In the genomic region with DNA sequence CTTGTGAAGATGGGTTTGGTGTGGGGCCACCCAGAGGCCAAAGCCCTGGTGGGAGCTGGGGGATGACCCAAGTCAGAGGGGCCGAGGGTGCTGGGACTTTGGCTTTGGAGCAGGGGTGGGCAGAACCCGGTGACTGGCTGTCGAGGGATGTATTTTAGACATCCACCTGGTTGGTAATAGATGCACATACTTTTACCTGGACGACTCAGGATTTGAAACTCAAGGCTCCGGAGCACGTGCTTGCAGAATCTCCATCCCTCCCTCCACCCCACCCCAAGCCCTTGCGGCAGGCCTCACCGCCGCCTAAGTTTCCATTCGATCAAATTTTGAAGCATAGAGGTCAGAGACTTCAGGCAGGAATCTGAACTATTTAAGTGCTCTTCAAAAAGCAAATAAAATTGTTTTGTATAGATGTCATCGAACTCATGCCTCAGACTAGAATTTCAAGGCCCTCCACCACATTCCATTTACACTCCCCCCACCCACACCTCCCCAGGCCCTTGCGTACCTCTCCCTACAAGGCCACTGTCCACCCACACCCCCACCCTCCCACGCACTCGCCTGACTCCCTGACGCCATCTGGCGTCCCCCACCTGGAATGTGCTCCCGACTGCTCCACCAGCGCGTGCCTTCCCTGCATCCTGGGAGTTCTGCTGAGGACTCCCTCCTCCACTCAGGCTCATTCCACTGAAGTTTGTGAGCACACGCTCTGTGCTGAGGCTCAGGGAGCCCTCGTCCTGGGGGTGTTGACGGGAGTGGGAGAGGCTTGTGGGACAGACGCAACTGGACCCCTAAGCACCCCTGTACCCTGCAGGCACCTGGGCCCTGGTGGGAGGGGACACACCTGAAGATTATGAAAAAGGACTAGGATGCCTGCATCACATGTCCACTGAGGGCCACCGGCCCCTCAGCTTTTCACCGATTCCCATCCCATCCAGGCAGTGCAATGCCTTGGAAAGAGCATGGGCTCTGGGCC, we compare ENCODE assay signal across 8 cellular contexts. TPM values are rescaled to one million over a fixed set of nuclear protein-coding genes. Genes with fewer than 3 reads are reported as not detected.
DNase-seq lines count a peak whose midpoint lies in the region; ATAC-seq, FAIRE-seq and TF ChIP-seq lines count a peak whose summit lies in the region.

No MANE protein-coding gene starts in this region.

- H3K4me1 ChIP-seq in BE2C (peaks cover 13% of the 10 kb centered on the region), lung (ENCODE audit: control insufficient read depth in 2 of 2, insufficient read depth in 2 of 2, low read length in 2 of 2) (peaks cover 10 to 32% of the 10 kb centered on the region in 2 donors), upper lobe of right lung (peaks cover 62% of the 10 kb centered on the region)

- no peak overlapping the region for H3K27ac Mint-ChIP-seq in natural killer cell treated with Interleukin-12 subunit alpha and Interleukin-12 subunit beta and Interleukin-15 and Interleukin-18, amount 100 ng/mL, for 72 hours

- H3K4me3 Mint-ChIP-seq in natural killer cell treated with Interleukin-12 subunit alpha and Interleukin-12 subunit beta and Interleukin-15 and Interleukin-18, amount 100 ng/mL, for 72 hours = no peak overlapping the region

- H3K36me3 ChIP-seq in BE2C (peaks cover 14% of the 10 kb centered on the region), MG63 (peaks cover 76% of the 10 kb centered on the region), lung (ENCODE audit: control insufficient read depth in 2 of 2, insufficient read depth in 2 of 2, low read length in 2 of 2) (peaks cover 0 to 4% of the 10 kb centered on the region in 2 donors), upper lobe of right lung (peaks cover 27% of the 10 kb centered on the region)

- no peak overlapping the region for H3K4me3 ChIP-seq in BE2C (ENCODE audit: low read depth, low read length)
- H3K4me3 ChIP-seq in MG63 = no peak overlapping the region
- no peak overlapping the region for H3K4me3 ChIP-seq in choroid plexus epithelial cell (ENCODE audit: low read depth, low read length)
- H3K4me3 ChIP-seq in lung = no peak overlapping the region
- no peak overlapping the region for H3K4me3 ChIP-seq in upper lobe of right lung

- H3K9me3 ChIP-seq in BE2C (no peaks in the 10 kb centered on the region), MG63 (no peaks in the 10 kb centered on the region), lung (ENCODE audit: control insufficient read depth in 2 of 2, insufficient read depth in 1 of 2, low read length in 1 of 2) (no peaks in the 10 kb centered on the region), upper lobe of right lung (no peaks in the 10 kb centered on the region)

- no peak for FAIRE-seq in GM12891 (lab: Jason Lieb, UNC)

- TF ChIP-seq CTCF in BE2C (IDR thresholded peaks at IDR 0.05; ENCODE audit: low read depth, low read length) (peak; percentile 42), choroid plexus epithelial cell (conservative IDR thresholded peaks at IDR 0.05; ENCODE audit: low read depth, low read length) (peak; percentile 59), lung (IDR thresholded peaks at IDR 0.05; ENCODE audit: control extremely low read depth, extremely low read depth) (no peak), upper lobe of right lung (IDR thresholded peaks at IDR 0.05) (peak; percentile 47)

- H3K27me3 ChIP-seq in BE2C = no peaks in the 10 kb centered on the region
- no peaks in the 10 kb centered on the region for H3K27me3 ChIP-seq in MG63
- H3K27me3 ChIP-seq in lung (ENCODE audit: control insufficient read depth, insufficient read depth) = no peaks in the 10 kb centered on the region
- no peaks in the 10 kb centered on the region for H3K27me3 ChIP-seq in upper lobe of right lung

- H3K27ac ChIP-seq in lung (ENCODE audit: low read depth in 1 of 2, low read length in 1 of 2) (peak overlapping the region; percentile 66 to 95), upper lobe of right lung (peak overlapping the region; percentile 91)

- H3K27me3 Mint-ChIP-seq in natural killer cell treated with Interleukin-12 subunit alpha and Interleukin-12 subunit beta and Interleukin-15 and Interleukin-18, amount 100 ng/mL, for 72 hours = no peaks in the 10 kb centered on the region

- no peaks in the 10 kb centered on the region for H3K36me3 Mint-ChIP-seq in natural killer cell treated with Interleukin-12 subunit alpha and Interleukin-12 subunit beta and Interleukin-15 and Interleukin-18, amount 100 ng/mL, for 72 hours

- intact Hi-C loops in upper lobe of right lung (cut with DNase I) = loop anchor here (10.0 kb wide), 1 partner anchor 128 kb away; the partner anchor contains the start of gene DUSP1

- peaks cover 4 to 16% of the 10 kb centered on the region in 2 donors for H3K4me1 Mint-ChIP-seq in natural killer cell treated with Interleukin-12 subunit alpha and Interleukin-12 subunit beta and Interleukin-15 and Interleukin-18, amount 100 ng/mL, for 72 hours (ENCODE audit: low read depth in 2 of 2)

- no peaks in the 10 kb centered on the region for H3K9me3 Mint-ChIP-seq in natural killer cell treated with Interleukin-12 subunit alpha and Interleukin-12 subunit beta and Interleukin-15 and Interleukin-18, amount 100 ng/mL, for 72 hours

- WGBS in lung, 2 donors = 54 to 78% methylated on average over 25 of the region's 25 CpGs

- TF ChIP-seq POLR2A in GM12891 (IDR thresholded peaks at IDR 0.05; ENCODE audit: low read depth, low read length) = no peak

- ATAC-seq in lung (ENCODE audit: insufficient read depth, low FRiP score) (peak; percentile 72), upper lobe of right lung (peak; percentile 82), GM21367 (IDR thresholded peaks at IDR 0.05; ENCODE audit: unreplicated experiment) (no peak)
- ATAC-seq in natural killer cell treated with Interleukin-12 subunit alpha and Interleukin-12 subunit beta and Interleukin-15 and Interleukin-18, amount 100 ng/mL, for 72 hours = no peak

- peak; percentile 55 for DNase-seq in BE2C
- DNase-seq in MG63 = peak; percentile 49
- peak; percentile 98 for DNase-seq in choroid plexus epithelial cell (ENCODE audit: low read depth)
- peak; percentile 92 for DNase-seq in lung (ENCODE audit: low spot score)
- peak; percentile 93 for DNase-seq in upper lobe of right lung
- no peak for DNase-seq in natural killer cell treated with Interleukin-12 subunit alpha and Interleukin-12 subunit beta and Interleukin-15 and Interleukin-18, amount 100 ng/mL, for 72 hours (ENCODE audit: low spot score)
- DNase-seq in GM12891 (ENCODE audit: insufficient read length, low spot score) = no peak

TF ChIP-seq in GM12891, 5 proteins besides CTCF, POLR2A, EP300 and RAD21:
- no peak for TF ChIP-seq POU2F2 (IDR thresholded peaks at IDR 0.05; ENCODE audit: low read depth, low read length)
- no peak for TF ChIP-seq TAF1 (IDR thresholded peaks at IDR 0.05; ENCODE audit: low read depth, low read length)
- TF ChIP-seq SPI1 (IDR thresholded peaks at IDR 0.05; ENCODE audit: low read depth, low read length) = no peak
- no peak for TF ChIP-seq POLR2AphosphoS5 (IDR thresholded peaks at IDR 0.05; ENCODE audit: low read depth, low read length)
- TF ChIP-seq PAX5 (IDR thresholded peaks at IDR 0.05; ENCODE audit: insufficient read depth, low read length, severe bottlenecking) = no peak

RNA-seq across cellular contexts. Expression of gene RPL26L1, which starts 56.4 kb away (rescaled TPM):
- 175 TPM for polyA plus RNA-seq in BE2C (2012; ENCODE audit: insufficient read depth, insufficient read length, low read depth)
- 132 and 142 TPM in 2 replicates for total RNA-seq in MG63 (2014; rRNA removed; shearing (Covaris generic); ENCODE audit: low replicate concordance)
- total RNA-seq in lung (10 to 100 TPM; 29.2 to 33.8 TPM), upper lobe of right lung (26.4 TPM)
- 10 to 100 TPM; 69.3 to 81.1 TPM for polyA plus RNA-seq in lung
- 10 to 100 TPM; 41.5 to 47.3 TPM for total RNA-seq in natural killer cell treated with Interleukin-12 subunit alpha and Interleukin-12 subunit beta and Interleukin-15 and Interleukin-18, amount 100 ng/mL, for 72 hours
- polyA plus RNA-seq in GM12891 (2012; ENCODE audit: low read depth, missing spikeins) = 64.5 TPM

Comparison
In these comparisons a context has a peak if more than half of its experiments do, and no peak if none do; other contexts are left out.
1. DNase-seq: peak in BE2C (single experiment), MG63 (single experiment), choroid plexus epithelial cell (single experiment), lung (single experiment) and upper lobe of right lung (single experiment); none in natural killer cell treated with Interleukin-12 subunit alpha and Interleukin-12 subunit beta and Interleukin-15 and Interleukin-18, amount 100 ng/mL, for 72 hours (single experiment) and GM12891 (single experiment).
2. ATAC-seq: peak in lung (single experiment) and upper lobe of right lung (single experiment); none in natural killer cell treated with Interleukin-12 subunit alpha and Interleukin-12 subunit beta and Interleukin-15 and Interleukin-18, amount 100 ng/mL, for 72 hours (0 of 2) and GM21367 (single experiment).